In genomic region chr10:86757110-86757790, GRCh38 we compare ENCODE assay signal across 8 cellular contexts. TPM values are rescaled to one million over a fixed set of nuclear protein-coding genes. Genes with fewer than 3 reads are reported as not detected.
A peak's percentile ranks its signal among the peaks of the same experiment; 100 is the strongest.
DNase-seq lines count a peak whose midpoint lies in the region; ATAC-seq, FAIRE-seq and TF ChIP-seq lines count a peak whose summit lies in the region.

No MANE protein-coding gene starts in this region.

- intact Hi-C loops in heart right ventricle (cut with DNase I), result loop anchor here in 6 of 10 donors (5.0 to 10.0 kb wide), 4 partner anchors 45 to 140 kb away; no protein-coding TSS in a partner anchor

- peaks cover 0 to 80% (median 57%) of the 10 kb centered on the region in 7 donors for H3K27me3 ChIP-seq in heart right ventricle

- no peaks in the 10 kb centered on the region for H3K36me3 ChIP-seq in heart right ventricle

- ATAC-seq in GM21619 (IDR thresholded peaks at IDR 0.05; ENCODE audit: unreplicated experiment), result peak; percentile 7
- peak in 1 of 8 donors; percentile 1 for ATAC-seq in heart right ventricle
- ATAC-seq in GM18867 (IDR thresholded peaks at IDR 0.05; ENCODE audit: unreplicated experiment), result no peak

- peak; percentile 49 for TF ChIP-seq CTCF in AG10803 (conservative IDR thresholded peaks at IDR 0.05; ENCODE audit: low read length)
- peak in 4 of 9 donors; percentile 10 to 29 (median 20) for TF ChIP-seq CTCF in heart right ventricle (IDR thresholded peaks at IDR 0.05)
- TF ChIP-seq CTCF in D721Med (IDR thresholded peaks at IDR 0.05; ENCODE audit: insufficient read depth, missing control alignments), result no peak

- WGBS in heart right ventricle, 2 donors, result 2% methylated on average over 42 of the region's 42 CpGs

- DNase-seq in AG10803 (ENCODE audit: low read depth), result peak; percentile 59
- peak; percentile 11 for DNase-seq in NCI-H524 treated with DMSO at 0.1 percent for 48 hours (lab: John Stamatoyannopoulos, UW)
- DNase-seq in activated naive CD4-positive, alpha-beta T cell treated with anti-CD3 and anti-CD28 coated beads, Interleukin-2, amount 50 U/mL, for 16 hours, result peak; percentile 18
- DNase-seq in heart right ventricle, result peak; percentile 34 to 42
- DNase-seq in putamen (ENCODE audit: low spot score), result peak; percentile 34
- no peak for DNase-seq in D721Med (ENCODE audit: insufficient read length, low spot score)

- no peaks in the 10 kb centered on the region for H3K9me3 ChIP-seq in heart right ventricle

- H3K4me1 ChIP-seq in heart right ventricle, result peaks cover 0 to 72% (median 41%) of the 10 kb centered on the region in 9 donors

- H3K27ac ChIP-seq in heart right ventricle, result peak overlapping the region; percentile 89 to 99 (median 98)

- no peak for FAIRE-seq in D721Med (lab: Jason Lieb, UNC)

- peak overlapping the region; percentile 75 for H3K4me3 ChIP-seq in AG10803 (ENCODE audit: low read length)
- H3K4me3 ChIP-seq in heart right ventricle, result peak overlapping the region; percentile 59 to 90 (median 77)

RNA-seq across cellular contexts. Expression of gene BMPR1A, which starts 0.8 kb away (rescaled TPM):
- total RNA-seq in heart right ventricle, result 10 to 100 TPM; 34.4 to 69.0 (median 47.7) TPM
- 10 to 100 TPM in 1 of 2 donors, 1 to 10 TPM in 1; 6.7 to 10.3 TPM for polyA plus RNA-seq in heart right ventricle
